In genomic region chr5:92265804-92266203, GRCh38 we compare ENCODE assay signal across 36 cellular contexts.
DNase-seq lines count a peak whose midpoint lies in the region; ATAC-seq, FAIRE-seq and TF ChIP-seq lines count a peak whose summit lies in the region.
"Had no signal": no experiment of that assay in that cellular context is flagged by ENCODE, and none has a peak within 500 bp of the region (broad histone marks: within the 10 kb centered on the region; RNA-seq: fewer than 3 reads in every experiment).

No MANE protein-coding gene starts in this region.

- no peaks in the 10 kb centered on the region for H3K36me3 ChIP-seq in HepG2 (replicated peaks in 1 of 2; ENCODE audit: control insufficient read depth in 1 of 2, insufficient read depth in 2 of 2, low read length in 2 of 2)
- no peaks in the 10 kb centered on the region for H3K36me3 ChIP-seq in right lobe of liver
- no peaks in the 10 kb centered on the region for H3K36me3 ChIP-seq in A673 (ENCODE audit: insufficient read depth, low read length, poor library complexity, severe bottlenecking)
- no peaks in the 10 kb centered on the region for H3K36me3 ChIP-seq in SK-N-MC (ENCODE audit: insufficient read depth, low read length)
- no peaks in the 10 kb centered on the region for H3K36me3 ChIP-seq in right atrium auricular region
- H3K36me3 ChIP-seq: BE2C; BLaER1; BLaER1 treated with 17β-estradiol and CSF1 and Interleukin-3, amounts not matched to agents 10 nM and 100 nM had no signal

- intact Hi-C loops in HepG2 (cut with micrococcal nuclease; ENCODE audit: unreplicated experiment): no loop called here
- intact Hi-C loops in right lobe of liver (cut with DNase I): no loop called here
- intact Hi-C loops in A673 (cut with micrococcal nuclease; ENCODE audit: unreplicated experiment): loop anchor here (2.0 kb wide), 1 partner anchor 563 kb away; no protein-coding TSS in a partner anchor

- TF ChIP-seq POLR2A in HepG2 (IDR thresholded peaks at IDR 0.05; ENCODE audit: insufficient read depth in 1 of 2, low read depth in 2 of 2, low read length in 2 of 2) (no peak), right lobe of liver (IDR thresholded peaks at IDR 0.05) (no peak)

- no peaks in the 10 kb centered on the region for H3K4me1 ChIP-seq in HepG2 (ENCODE audit: insufficient read depth, low read length)
- no peaks in the 10 kb centered on the region for H3K4me1 ChIP-seq in right lobe of liver
- peaks cover 36% of the 10 kb centered on the region for H3K4me1 ChIP-seq in A673 (ENCODE audit: insufficient read depth, low read length, poor library complexity, severe bottlenecking)
- H3K4me1 ChIP-seq in right atrium auricular region: no peaks in the 10 kb centered on the region
- H3K4me1 ChIP-seq: A549; BE2C; BLaER1; BLaER1 treated with 17β-estradiol and CSF1 and Interleukin-3, amounts not matched to agents 10 nM and 100 nM; Caco-2 had no signal

- TF ChIP-seq CTCF in HepG2 (CRISPR knock-in tag; IDR thresholded peaks at IDR 0.05) (no peak), right lobe of liver (IDR thresholded peaks at IDR 0.05) (no peak), A673 (conservative IDR thresholded peaks at IDR 0.05; ENCODE audit: low read depth, low read length) (no peak), right atrium auricular region (IDR thresholded peaks at IDR 0.05) (no peak)

- H4K20me1 ChIP-seq in HepG2 (ENCODE audit: insufficient read depth, low read length): no peaks in the 10 kb centered on the region
- H4K20me1 ChIP-seq: BLaER1; BLaER1 treated with 17β-estradiol and CSF1 and Interleukin-3, amounts not matched to agents 10 nM and 100 nM had no signal

- CTCF ChIA-PET in HepG2 (lab: Yijun Ruan, JAX; ENCODE audit: low intra/inter-chr PET ratio, low total read pairs): no interaction called here
- CTCF ChIA-PET in A673 (lab: Charles Lee): no interaction called here

- TF ChIP-seq RAD21 in HepG2 (CRISPR knock-in tag; IDR thresholded peaks at IDR 0.05): no peak

- no peak overlapping the region for H2AFZ ChIP-seq in HepG2 (ENCODE audit: low read length)

- H3K79me2 ChIP-seq in HepG2 (ENCODE audit: insufficient read depth, low read length): no peaks in the 10 kb centered on the region

- H3K4me3 ChIP-seq in HepG2 (replicated peaks in 1 of 3; ENCODE audit: insufficient read depth in 1 of 3, low read depth in 2 of 3, low read length in 3 of 3): no peak overlapping the region
- no peak overlapping the region for H3K4me3 ChIP-seq in right lobe of liver
- H3K4me3 ChIP-seq in A673 (ENCODE audit: low read depth, low read length, poor library complexity, severe bottlenecking): no peak overlapping the region
- H3K4me3 ChIP-seq in SK-N-MC: peak overlapping the region; percentile 55
- no peak overlapping the region for H3K4me3 ChIP-seq in right atrium auricular region
- H3K4me3 ChIP-seq: A549; BLaER1; BLaER1 treated with 17β-estradiol and CSF1 and Interleukin-3, amounts not matched to agents 10 nM and 100 nM had no signal

- no peak for FAIRE-seq in HepG2 (lab: Jason Lieb, UNC)
- FAIRE-seq: A549, D721Med had no signal

- 30% methylated on average over 3 of the region's 3 CpGs for WGBS in HepG2 (ENCODE audit: low lambda C conversion rate)
- WGBS in right lobe of liver (ENCODE audit: insufficient coverage, low coverage, low lambda C conversion rate, missing lambda C conversion rate): 52% methylated on average over 3 of the region's 3 CpGs

- H3K9me3 ChIP-seq in HepG2 (ENCODE audit: low read length) (no peaks in the 10 kb centered on the region), right lobe of liver (no peaks in the 10 kb centered on the region), A673 (ENCODE audit: low read depth, low read length, poor library complexity, severe bottlenecking) (no peaks in the 10 kb centered on the region), SK-N-MC (ENCODE audit: low read depth, low read length) (peaks cover 4% of the 10 kb centered on the region; the same call in 1 of the 2 replicates), right atrium auricular region (no peaks in the 10 kb centered on the region)
- H3K9me3 ChIP-seq: A549; BE2C; BLaER1; BLaER1 treated with 17β-estradiol and CSF1 and Interleukin-3, amounts not matched to agents 10 nM and 100 nM; Caco-2 had no signal

- TF ChIP-seq EP300 in HepG2 (IDR thresholded peaks at IDR 0.05; ENCODE audit: low read depth in 2 of 2, low read length in 2 of 2) (no peak), HepG2 (CRISPR knock-in tag; IDR thresholded peaks at IDR 0.05; ENCODE audit: borderline replicate concordance) (no peak)

- DNase-seq in HepG2 (ENCODE audit: low spot score) (no peak), right lobe of liver (no peak), A673 (ENCODE audit: low spot score) (peak; percentile 61), HCEC 1CT (peak; percentile 3), SK-N-MC (ENCODE audit: low read depth, low spot score) (peak; percentile 79), MV-4-11 (lab: John Stamatoyannopoulos, UW) (no peak), right atrium auricular region (ENCODE audit: low spot score) (no peak)
- no peak for DNase-seq in stimulated activated effector memory CD8-positive, alpha-beta T cell treated with anti-CD3 and anti-CD28 coated beads, Interleukin-12 subunit alpha, Interleukin-12 subunit beta, amount 100 ng/mL, for 72 hours (ENCODE audit: low spot score in 2 of 2)
- DNase-seq: 8988T; ACHN; AML-193; BE2C; C1 segment of cervical spinal cord; Caco-2; Calu3; CD4-positive, alpha-beta memory T cell; CD4-positive, alpha-beta T cell; CD4-positive, CD25-positive, alpha-beta regulatory T cell; CD8-positive, alpha-beta memory T cell; CD8-positive, alpha-beta T cell; COR-L47; DMS 273 treated with DMSO at 0.1 percent for 48 hours; DMS153; DMS53; DMS79; DMS79 treated with DMSO at 0.1 percent for 48 hours; DND-41; EL had no signal

- POLR2A ChIA-PET in HepG2 (lab: Yijun Ruan, JAX): no interaction called here
- POLR2A ChIA-PET in A673 (lab: Charles Lee; ENCODE audit: low non-redundant PET): no interaction called here

- BruUV-seq in HepG2 (replicated peaks; lab: Mats Ljungman, UMichigan) (no TSS peak), A673 (replicated peaks; lab: Mats Ljungman, UMichigan) (no TSS peak)

- no peak overlapping the region for H3K27ac Mint-ChIP-seq in stimulated activated effector memory CD8-positive, alpha-beta T cell treated with anti-CD3 and anti-CD28 coated beads, Interleukin-12 subunit alpha, Interleukin-12 subunit beta, amount 100 ng/mL, for 72 hours
- H3K27ac Mint-ChIP-seq: B cell; CD14-positive monocyte; CD4-positive, alpha-beta memory T cell; CD4-positive, alpha-beta T cell; CD4-positive, CD25-positive, alpha-beta regulatory T cell; CD8-positive, alpha-beta memory T cell; CD8-positive, alpha-beta T cell had no signal

- H3K9ac ChIP-seq in HepG2 (ENCODE audit: insufficient read depth, low read depth, low read length): no peak overlapping the region
- peak overlapping the region; percentile 52 for H3K9ac ChIP-seq in SK-N-MC (ENCODE audit: insufficient read length)
- H3K9ac ChIP-seq: BLaER1; BLaER1 treated with 17β-estradiol and CSF1 and Interleukin-3, amounts not matched to agents 10 nM and 100 nM had no signal

- no peak for ATAC-seq in HepG2
- ATAC-seq in right lobe of liver: no peak
- ATAC-seq in stimulated activated effector memory CD8-positive, alpha-beta T cell treated with anti-CD3 and anti-CD28 coated beads, Interleukin-12 subunit alpha, Interleukin-12 subunit beta, amount 100 ng/mL, for 72 hours: no peak
- ATAC-seq: A549; CD8-positive, alpha-beta T cell had no signal

- H3K36me3 Mint-ChIP-seq in stimulated activated effector memory CD8-positive, alpha-beta T cell treated with anti-CD3 and anti-CD28 coated beads, Interleukin-12 subunit alpha, Interleukin-12 subunit beta, amount 100 ng/mL, for 72 hours: no peaks in the 10 kb centered on the region
- H3K36me3 Mint-ChIP-seq: CD14-positive monocyte; CD4-positive, alpha-beta memory T cell; CD4-positive, CD25-positive, alpha-beta regulatory T cell; CD8-positive, alpha-beta memory T cell; CD8-positive, alpha-beta T cell had no signal

- no peak overlapping the region for H3K4me2 ChIP-seq in HepG2 (ENCODE audit: low read depth, low read length)
- H3K4me2 ChIP-seq: A549; BLaER1; BLaER1 treated with 17β-estradiol and CSF1 and Interleukin-3, amounts not matched to agents 10 nM and 100 nM had no signal

- H3K9me3 Mint-ChIP-seq in stimulated activated effector memory CD8-positive, alpha-beta T cell treated with anti-CD3 and anti-CD28 coated beads, Interleukin-12 subunit alpha, Interleukin-12 subunit beta, amount 100 ng/mL, for 72 hours: peaks cover 12% of the 10 kb centered on the region

- in situ Hi-C loops in HepG2 (cut with HindIII; ENCODE audit: extremely low pct_ligation_motif_present, low pct_unique_long_range_greater_than_20kb): no loop called here

- H3K4me3 Mint-ChIP-seq in stimulated activated effector memory CD8-positive, alpha-beta T cell treated with anti-CD3 and anti-CD28 coated beads, Interleukin-12 subunit alpha, Interleukin-12 subunit beta, amount 100 ng/mL, for 72 hours: no peak overlapping the region
- H3K4me3 Mint-ChIP-seq: B cell; CD14-positive monocyte; CD4-positive, alpha-beta memory T cell; CD4-positive, alpha-beta T cell; CD4-positive, CD25-positive, alpha-beta regulatory T cell; CD8-positive, alpha-beta memory T cell; CD8-positive, alpha-beta T cell had no signal

- no peak overlapping the region for H3K27ac ChIP-seq in HepG2 (ENCODE audit: extremely low read length, insufficient read depth, low read length)
- no peak overlapping the region for H3K27ac ChIP-seq in right lobe of liver
- H3K27ac ChIP-seq in A673 (ENCODE audit: low read depth, low read length, poor library complexity, severe bottlenecking): peak overlapping the region; percentile 76
- H3K27ac ChIP-seq in SK-N-MC: peak overlapping the region; percentile 96
- no peak overlapping the region for H3K27ac ChIP-seq in right atrium auricular region
- H3K27ac ChIP-seq: 22Rv1; A549; BLaER1; BLaER1 treated with 17β-estradiol and CSF1 and Interleukin-3, amounts not matched to agents 10 nM and 100 nM; C4-2B had no signal

- H3K27me3 ChIP-seq in HepG2 (ENCODE audit: control insufficient read depth in 1 of 2, insufficient read depth in 2 of 2, low read length in 2 of 2) (no peaks in the 10 kb centered on the region), right lobe of liver (no peaks in the 10 kb centered on the region), A673 (replicated peaks; ENCODE audit: insufficient read depth, low read depth, low read length, poor library complexity) (no peaks in the 10 kb centered on the region), right atrium auricular region (no peaks in the 10 kb centered on the region)
- H3K27me3 ChIP-seq: BE2C; BLaER1; BLaER1 treated with 17β-estradiol and CSF1 and Interleukin-3, amounts not matched to agents 10 nM and 100 nM had no signal

- no peaks in the 10 kb centered on the region for H3K4me1 Mint-ChIP-seq in stimulated activated effector memory CD8-positive, alpha-beta T cell treated with anti-CD3 and anti-CD28 coated beads, Interleukin-12 subunit alpha, Interleukin-12 subunit beta, amount 100 ng/mL, for 72 hours
- H3K4me1 Mint-ChIP-seq: B cell; CD14-positive monocyte; CD4-positive, alpha-beta memory T cell; CD4-positive, CD25-positive, alpha-beta regulatory T cell; CD8-positive, alpha-beta memory T cell had no signal

TF ChIP-seq in HepG2, 621 proteins besides CTCF, POLR2A, EP300 and RAD21:
- TF ChIP-seq HNRNPK (IDR thresholded peaks at IDR 0.05; ENCODE audit: low read depth, low read length, poor library complexity, severe bottlenecking) (peak; percentile 32), HNF4A (CRISPR knock-in tag; IDR thresholded peaks at IDR 0.05) (no peak)
TF ChIP-seq in HepG2: peak in this region for 1.

Comparison
In these comparisons a context has a peak if more than half of its experiments do, and no peak if none do; other contexts are left out.
1. DNase-seq: peak in A673 (single experiment), HCEC 1CT (single experiment) and SK-N-MC (single experiment); none in HepG2 (single experiment), right lobe of liver (0 of 3), MV-4-11 (single experiment), stimulated activated effector memory CD8-positive, alpha-beta T cell treated with anti-CD3 and anti-CD28 coated beads, Interleukin-12 subunit alpha, Interleukin-12 subunit beta, amount 100 ng/mL, for 72 hours (0 of 2) and right atrium auricular region (single experiment).
2. H3K27ac ChIP-seq: peak in A673 (single experiment) and SK-N-MC (single experiment); none in HepG2 (single experiment), right lobe of liver (0 of 3) and right atrium auricular region (0 of 2).